Comparison of ENCODE assay signal across 21 cellular contexts in genomic region chr18:34023471-34023870, GRCh38.
DNase-seq lines count a peak whose midpoint lies in the region; ATAC-seq and TF ChIP-seq lines count a peak whose summit lies in the region.
"Had no signal": no experiment of that assay in that cellular context is flagged by ENCODE, and none has a peak within 500 bp of the region (broad histone marks: within the 10 kb centered on the region; RNA-seq: fewer than 3 reads in every experiment).

No MANE protein-coding gene starts in this region.

- TF ChIP-seq POLR2A in testis (IDR thresholded peaks at IDR 0.05) = no peak

- H3K36me3 ChIP-seq in brain microvascular endothelial cell (replicated peaks) = no peaks in the 10 kb centered on the region
- no peaks in the 10 kb centered on the region for H3K36me3 ChIP-seq in testis (ENCODE audit: low read depth, missing control alignments)
- H3K36me3 ChIP-seq: MG63, neutrophil had no signal

- peak; percentile 19 for DNase-seq in NCI-H748 (lab: John Stamatoyannopoulos, UW; ENCODE audit: unreplicated experiment)
- DNase-seq in NCI-H748 treated with DMSO at 0.1 percent for 48 hours (lab: John Stamatoyannopoulos, UW) = no peak
- peak; percentile 14 for DNase-seq in brain microvascular endothelial cell
- peak; percentile 27 for DNase-seq in iPS-NIHi11 (ENCODE audit: low spot score)
- no peak for DNase-seq in type B pancreatic cell (ENCODE audit: extremely low spot score, unreplicated experiment)
- DNase-seq in testis = no peak
- DNase-seq: activated CD8-positive, alpha-beta memory T cell treated with anti-CD3 and anti-CD28 coated beads, Interleukin-2, amount 10 ng/mL, durations not matched to agents 7 days and 5 days; activated effector memory CD4-positive, alpha-beta T cell treated with Interleukin-2 at 50 U/mL for 16 hours; amniotic stem cell; CD4-positive, CD25-positive, alpha-beta regulatory T cell; DMS79 treated with DMSO at 0.1 percent for 48 hours; HFFc6; MG63; NCI-H187; NCI-H446; retina; stimulated activated naive CD8-positive, alpha-beta T cell treated with anti-CD3 and anti-CD28 coated beads, Interleukin-15, Interleukin-2, amounts not matched to agents 100 U/mL and 50 U/mL, for 24 hours had no signal

- H3K4me1 ChIP-seq in testis = no peaks in the 10 kb centered on the region
- H3K4me1 ChIP-seq: A549 had no signal

- in situ Hi-C loops in brain microvascular endothelial cell (cut with HindIII; ENCODE audit: low pct_ligation_motif_present, low sequenced_read_pairs) = no loop called here

- H3K27me3 ChIP-seq in brain microvascular endothelial cell (replicated peaks) = no peaks in the 10 kb centered on the region
- H3K27me3 ChIP-seq in testis = no peaks in the 10 kb centered on the region
- H3K27me3 ChIP-seq: MG63, neutrophil had no signal

- 68 to 71% methylated on average over 4 of the region's 4 CpGs for WGBS in testis, 2 donors

- no peaks in the 10 kb centered on the region for H3K9me3 Mint-ChIP-seq in type B pancreatic cell

- H3K9me3 ChIP-seq in testis = no peaks in the 10 kb centered on the region
- H3K9me3 ChIP-seq: A549, MG63, neutrophil had no signal

- peak overlapping the region; percentile 10 for H3K27ac Mint-ChIP-seq in type B pancreatic cell
- H3K27ac Mint-ChIP-seq: activated CD8-positive, alpha-beta memory T cell treated with anti-CD3 and anti-CD28 coated beads, Interleukin-2, amount 10 ng/mL, durations not matched to agents 7 days and 5 days; CD4-positive, CD25-positive, alpha-beta regulatory T cell; HFFc6 had no signal

- H3K27me3 Mint-ChIP-seq in type B pancreatic cell = no peaks in the 10 kb centered on the region
- H3K27me3 Mint-ChIP-seq: activated CD8-positive, alpha-beta memory T cell treated with anti-CD3 and anti-CD28 coated beads, Interleukin-2, amount 10 ng/mL, durations not matched to agents 7 days and 5 days; CD4-positive, CD25-positive, alpha-beta regulatory T cell had no signal

- TF ChIP-seq CTCF in brain microvascular endothelial cell (IDR thresholded peaks at IDR 0.05; ENCODE audit: low read depth, low read length, missing control alignments) (no peak), type B pancreatic cell (conservative IDR thresholded peaks at IDR 0.05) (no peak), testis (IDR thresholded peaks at IDR 0.05) (no peak)

- H3K4me3 ChIP-seq in brain microvascular endothelial cell (ENCODE audit: low read depth, low read length) = no peak overlapping the region
- H3K4me3 ChIP-seq in testis = no peak overlapping the region
- H3K4me3 ChIP-seq: A549, MG63 had no signal

- ATAC-seq in activated CD4-positive, CD25-positive, alpha-beta regulatory T cell treated with anti-CD3 and anti-CD28 coated beads, Interleukin-2, amount 50 U/mL, for 24 hours = no peak
- ATAC-seq in GM21360 (IDR thresholded peaks at IDR 0.05; ENCODE audit: unreplicated experiment) = no peak
- ATAC-seq: A549; activated CD8-positive, alpha-beta memory T cell treated with anti-CD3 and anti-CD28 coated beads, Interleukin-2, amount 10 ng/mL, durations not matched to agents 7 days and 5 days; stimulated activated naive CD8-positive, alpha-beta T cell treated with anti-CD3 and anti-CD28 coated beads, Interleukin-15, Interleukin-2, amounts not matched to agents 100 U/mL and 50 U/mL, for 24 hours had no signal

- H3K36me3 Mint-ChIP-seq in type B pancreatic cell = no peaks in the 10 kb centered on the region
- H3K36me3 Mint-ChIP-seq: activated CD8-positive, alpha-beta memory T cell treated with anti-CD3 and anti-CD28 coated beads, Interleukin-2, amount 10 ng/mL, durations not matched to agents 7 days and 5 days; CD4-positive, CD25-positive, alpha-beta regulatory T cell had no signal

- H3K27ac ChIP-seq in brain microvascular endothelial cell (no peak overlapping the region), testis (no peak overlapping the region)
- H3K27ac ChIP-seq: A549, neutrophil had no signal

- H3K4me3 Mint-ChIP-seq in type B pancreatic cell = no peak overlapping the region
- H3K4me3 Mint-ChIP-seq: activated CD8-positive, alpha-beta memory T cell treated with anti-CD3 and anti-CD28 coated beads, Interleukin-2, amount 10 ng/mL, durations not matched to agents 7 days and 5 days; CD4-positive, CD25-positive, alpha-beta regulatory T cell; HFFc6 had no signal

- intact Hi-C loops in testis (cut with DNase I; ENCODE audit: low total_unique reads) = no loop called here

- peaks cover 5% of the 10 kb centered on the region for H3K4me1 Mint-ChIP-seq in type B pancreatic cell (ENCODE audit: unreplicated experiment)
- H3K4me1 Mint-ChIP-seq: activated CD8-positive, alpha-beta memory T cell treated with anti-CD3 and anti-CD28 coated beads, Interleukin-2, amount 10 ng/mL, durations not matched to agents 7 days and 5 days; CD4-positive, CD25-positive, alpha-beta regulatory T cell had no signal

Comparison
In these comparisons a context has a peak if more than half of its experiments do, and no peak if none do; other contexts are left out.
1. DNase-seq: peak in NCI-H748 (single experiment), brain microvascular endothelial cell (single experiment) and iPS-NIHi11 (single experiment); none in NCI-H748 treated with DMSO at 0.1 percent for 48 hours (single experiment), type B pancreatic cell (single experiment) and testis (single experiment).